8 cellular contexts compared by ENCODE assay signal in the genomic region with DNA sequence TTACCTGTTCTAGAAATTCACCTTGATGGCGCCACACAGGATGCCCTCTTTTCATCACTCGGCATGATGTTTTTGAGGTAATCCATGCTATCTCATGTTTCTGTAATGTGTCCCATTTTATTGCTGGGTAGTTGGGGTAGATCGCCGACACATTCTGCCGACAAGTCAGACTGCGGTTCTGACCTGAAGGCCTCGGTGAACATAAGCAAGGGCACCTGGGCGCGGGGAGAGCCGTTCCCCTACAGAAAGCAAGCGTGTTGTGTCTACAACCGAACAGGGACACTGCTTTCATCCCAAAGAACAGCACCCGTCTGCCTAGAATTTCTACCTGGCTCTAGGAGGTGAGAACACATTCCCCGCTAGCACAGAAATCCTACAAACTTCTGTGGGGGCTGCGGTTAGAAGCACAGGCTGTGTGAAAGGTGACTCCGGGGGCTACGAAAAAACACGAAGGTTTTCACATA.
A peak's percentile ranks its signal among the peaks of the same experiment; 100 is the strongest.
DNase-seq lines count a peak whose midpoint lies in the region; ATAC-seq, FAIRE-seq and TF ChIP-seq lines count a peak whose summit lies in the region.

No MANE protein-coding gene starts in this region.

- H3K9me3 Mint-ChIP-seq in Caco-2 (ENCODE audit: unreplicated experiment) (no peaks in the 10 kb centered on the region), neural progenitor cell (peaks cover 6% of the 10 kb centered on the region)

- POLR2A ChIA-PET in Caco-2 (lab: Charles Lee) (interaction anchor here (0.7 to 2.8 kb wide), 10 partner anchors 12 to 1249 kb away, joined by 3 to 231 read pairs (median 4); no protein-coding TSS in a partner anchor), H1 (lab: Charles Lee; ENCODE audit: partially characterized antibody) (interaction anchor here (0.6 to 8.8 kb wide), 32 partner anchors 9 to 500 kb away, joined by 3 to 136 read pairs (median 4); no protein-coding TSS in a partner anchor)

- no peak overlapping the region for H3K56ac ChIP-seq in H1 (replicated peaks; ENCODE audit: insufficient read length, low read depth, low read length)

- H4K5ac ChIP-seq in H1 (ENCODE audit: insufficient read length, low read depth, low read length) = no peak overlapping the region

- WGBS in H1 (ENCODE audit: extremely low coverage in 1 of 2, insufficient coverage in 1 of 2, insufficient read length in 1 of 2, insufficient replicate concordance in 2 of 2, low coverage in 1 of 2, low lambda C conversion rate in 2 of 2, missing lambda C conversion rate in 1 of 2), 2 experiments = 8% methylated on average over 18 of the region's 18 CpGs; no CpG with 5 or more reads in 1 of the 2 experiments

- H3K79me2 ChIP-seq in OCI-LY1 (ENCODE audit: insufficient read depth, low read length) (no peaks in the 10 kb centered on the region), H1 (ENCODE audit: control insufficient read depth in 1 of 2, insufficient read depth in 2 of 2, low read length in 2 of 2) (no peaks in the 10 kb centered on the region), neural progenitor cell (ENCODE audit: low read depth) (no peaks in the 10 kb centered on the region)

- H4K20me1 ChIP-seq in OCI-LY1 (ENCODE audit: insufficient read depth, low read length) (no peaks in the 10 kb centered on the region), H1 (replicated peaks in 1 of 2; ENCODE audit: control insufficient read depth in 1 of 2, insufficient read depth in 2 of 2, low read length in 2 of 2) (no peaks in the 10 kb centered on the region), neural progenitor cell (ENCODE audit: low read depth) (no peaks in the 10 kb centered on the region)

- BruUV-seq in Caco-2 (replicated peaks; lab: Mats Ljungman, UMichigan) = no TSS peak

- no peak for TF ChIP-seq POLR2A in H1 (IDR thresholded peaks at IDR 0.05; ENCODE audit: control extremely low read depth in 1 of 2, low read depth in 2 of 2, low read length in 2 of 2)

- no peak for TF ChIP-seq RAD21 in H1 (IDR thresholded peaks at IDR 0.05 in 1 of 2, conservative IDR thresholded peaks at IDR 0.05 in 1 of 2; ENCODE audit: low read depth in 2 of 2, low read length in 2 of 2)

- peaks cover 3% of the 10 kb centered on the region for H3K27me3 Mint-ChIP-seq in Caco-2 (ENCODE audit: insufficient read depth, unreplicated experiment)
- peaks cover 13% of the 10 kb centered on the region for H3K27me3 Mint-ChIP-seq in neural progenitor cell (ENCODE audit: insufficient read depth, low read depth)

- no peak overlapping the region for H2BK20ac ChIP-seq in H1 (ENCODE audit: low read length)

- no peak overlapping the region for H2AFZ ChIP-seq in OCI-LY1 (ENCODE audit: low read length)
- peak overlapping the region; percentile 93 for H2AFZ ChIP-seq in H1 (ENCODE audit: low read length)
- H2AFZ ChIP-seq in neural progenitor cell (replicated peaks) = peak overlapping the region; percentile 86

- peak overlapping the region; percentile 84 for H3K4me3 Mint-ChIP-seq in Caco-2 (ENCODE audit: unreplicated experiment)
- peak overlapping the region; percentile 92 for H3K4me3 Mint-ChIP-seq in neural progenitor cell

- H3F3A ChIP-seq in OCI-LY1 (ENCODE audit: insufficient read depth, low read length) (no peaks in the 10 kb centered on the region), neural progenitor cell (ENCODE audit: low read depth) (peaks cover 29% of the 10 kb centered on the region)

- H3K4me1 ChIP-seq in Caco-2 = peaks cover 4% of the 10 kb centered on the region; the same call in 1 of the 2 replicates
- H3K4me1 ChIP-seq in OCI-LY1 (ENCODE audit: insufficient read depth, low read length, severe bottlenecking) = peaks cover 14% of the 10 kb centered on the region
- H3K4me1 ChIP-seq in H1 (replicated peaks in 1 of 4; ENCODE audit: control insufficient read depth in 3 of 4, insufficient read depth in 4 of 4, low read length in 3 of 4) = no peaks in the 10 kb centered on the region
- peaks cover 6% of the 10 kb centered on the region for H3K4me1 ChIP-seq in neural progenitor cell

- H3K27ac Mint-ChIP-seq in Caco-2 (ENCODE audit: unreplicated experiment) = peak overlapping the region; percentile 100
- H3K27ac Mint-ChIP-seq in neural progenitor cell = no peak overlapping the region

- H3K18ac ChIP-seq in H1 (ENCODE audit: extremely low read depth, low read length) = 0 out of 2 replicates have a peak overlapping the region, but pooled peaks have one; percentile 22

- intact Hi-C loops in Caco-2 (cut with micrococcal nuclease; ENCODE audit: unreplicated experiment) = loop anchor here (1.0 kb wide), 1 partner anchor 71 kb away; no protein-coding TSS in a partner anchor

- DNase-seq in Caco-2 (peak in 1 of 2 experiments; percentile 39), H1 (ENCODE audit: low read depth in 1 of 2, low spot score in 2 of 2) (peak in 1 of 2 experiments; percentile 60), neural progenitor cell (ENCODE audit: low spot score) (no peak), NCI-H1930 (lab: John Stamatoyannopoulos, UW) (no peak)

- H3K4me2 ChIP-seq in OCI-LY1 (ENCODE audit: low read length) (peak overlapping the region; percentile 74), H1 (ENCODE audit: insufficient read depth in 1 of 2, low read depth in 2 of 2, low read length in 2 of 2) (peak overlapping the region; percentile 64 to 92), neural progenitor cell (peak overlapping the region; percentile 95)

- no peaks in the 10 kb centered on the region for H3K9me2 ChIP-seq in OCI-LY1 (ENCODE audit: low read depth, low read length)

- H3K14ac ChIP-seq in H1 (ENCODE audit: insufficient read length) = no peak overlapping the region

- H3K79me1 ChIP-seq in H1 (ENCODE audit: low read depth, low read length) = no peaks in the 10 kb centered on the region

- FAIRE-seq in H1 (lab: Jason Lieb, UNC) = no peak

- H3K9me3 ChIP-seq in Caco-2 (0 out of 2 replicates have a peak, but pooled peaks cover 2% of the 10 kb centered on the region), OCI-LY1 (ENCODE audit: low read length) (0 out of 2 replicates have a peak, but pooled peaks cover 3% of the 10 kb centered on the region), H1 (ENCODE audit: insufficient read depth in 2 of 2, low read depth in 1 of 2, low read length in 1 of 2) (peaks cover 0 to 9% of the 10 kb centered on the region in 2 experiments), neural progenitor cell (ENCODE audit: low read depth) (no peaks in the 10 kb centered on the region)

- H3K4me3 ChIP-seq in Caco-2 (ENCODE audit: low read depth, low read length) (peak overlapping the region; percentile 57), OCI-LY1 (ENCODE audit: low read depth, low read length, poor library complexity, severe bottlenecking) (peak overlapping the region; percentile 62), H1 (ENCODE audit: extremely low read depth in 1 of 4, insufficient read depth in 2 of 4, low read depth in 3 of 4, low read length in 4 of 4) (peak overlapping the region; percentile 45 to 69 (median 62)), neural progenitor cell (peak overlapping the region; percentile 64)

- H3K23ac ChIP-seq in H1 (ENCODE audit: insufficient read length) = no peak overlapping the region

- TF ChIP-seq CTCF in Caco-2 (IDR thresholded peaks at IDR 0.05; ENCODE audit: insufficient read depth in 1 of 2, low read depth in 1 of 2, low read length in 1 of 2, severe bottlenecking in 1 of 2, unreplicated experiment in 1 of 2) (no peak), OCI-LY1 (IDR thresholded peaks at IDR 0.05; ENCODE audit: low read length) (no peak), H1 (IDR thresholded peaks at IDR 0.05; ENCODE audit: control extremely low read depth in 1 of 3, insufficient read depth in 1 of 3, low read depth in 1 of 3, low read length in 3 of 3) (no peak), neural progenitor cell (IDR thresholded peaks at IDR 0.05) (no peak)

- H3K27ac ChIP-seq in OCI-LY1 (ENCODE audit: low read depth, low read length, poor library complexity, severe bottlenecking) = peak overlapping the region; percentile 56
- H3K27ac ChIP-seq in H1 (ENCODE audit: low read depth, low read length) = peak overlapping the region; percentile 100; the same call in 1 of the 2 replicates
- peak overlapping the region; percentile 99 for H3K27ac ChIP-seq in neural progenitor cell

- peaks cover 8% of the 10 kb centered on the region for H3K4me1 Mint-ChIP-seq in Caco-2 (ENCODE audit: low read depth, unreplicated experiment)
- H3K4me1 Mint-ChIP-seq in neural progenitor cell = peaks cover 15% of the 10 kb centered on the region

- peak overlapping the region; percentile 55; the same call in 1 of the 2 replicates for H2BK5ac ChIP-seq in H1 (ENCODE audit: low read depth, low read length)

- H3K9ac ChIP-seq in OCI-LY1 (ENCODE audit: low read length) (peak overlapping the region; percentile 71), H1 (replicated peaks in 1 of 4; ENCODE audit: extremely low read depth in 1 of 4, low read depth in 3 of 4, low read length in 3 of 4) (peak overlapping the region in 3 of 4 experiments; percentile 35 to 99 (median 52); a peak in 6 of 7 replicates), neural progenitor cell (no peak overlapping the region)

- H2BK15ac ChIP-seq in H1 (ENCODE audit: low read length) = no peak overlapping the region

- no peak for ATAC-seq in HG03460 (IDR thresholded peaks at IDR 0.05; ENCODE audit: unreplicated experiment)
- ATAC-seq in GM21737 (IDR thresholded peaks at IDR 0.05; ENCODE audit: unreplicated experiment) = no peak
- ATAC-seq in HG03175 (IDR thresholded peaks at IDR 0.05; ENCODE audit: unreplicated experiment) = no peak

- no peak for TF ChIP-seq EP300 in H1 (IDR thresholded peaks at IDR 0.05; ENCODE audit: borderline replicate concordance in 1 of 2, low read depth in 2 of 2, low read length in 2 of 2)

- H3K23me2 ChIP-seq in H1 (ENCODE audit: low read depth, low read length) = peaks cover 6% of the 10 kb centered on the region; the same call in 1 of the 2 replicates

- no peak overlapping the region for H2AK5ac ChIP-seq in H1 (ENCODE audit: low read depth, low read length)

- H3K36me3 Mint-ChIP-seq in Caco-2 (ENCODE audit: insufficient read depth, unreplicated experiment) = peaks cover 16% of the 10 kb centered on the region
- H3K36me3 Mint-ChIP-seq in neural progenitor cell = no peaks in the 10 kb centered on the region

- no peak overlapping the region for H3K4ac ChIP-seq in H1 (replicated peaks; ENCODE audit: insufficient read length, low read depth, low read length)

- H2BK12ac ChIP-seq in H1 (ENCODE audit: low read depth, low read length) = no peak overlapping the region

- H2BK120ac ChIP-seq in H1 (replicated peaks; ENCODE audit: low read depth, low read length) = no peak overlapping the region

- H3K27me3 ChIP-seq in Caco-2 (replicated peaks; ENCODE audit: control insufficient read depth, insufficient read depth, low read length) (no peaks in the 10 kb centered on the region), OCI-LY1 (ENCODE audit: insufficient read depth, low read length) (peaks cover 4% of the 10 kb centered on the region; the same call in 1 of the 2 replicates), H1 (replicated peaks in 1 of 4; ENCODE audit: control insufficient read depth in 3 of 4, extremely low read depth in 1 of 4, insufficient read depth in 3 of 4, low read length in 3 of 4) (no peaks in the 10 kb centered on the region), neural progenitor cell (no peaks in the 10 kb centered on the region)

- no peaks in the 10 kb centered on the region for H3K36me3 ChIP-seq in Caco-2 (ENCODE audit: control insufficient read depth, insufficient read depth, low read length)
- H3K36me3 ChIP-seq in OCI-LY1 (ENCODE audit: insufficient read depth, low read length) = peaks cover 3% of the 10 kb centered on the region; the same call in 1 of the 2 replicates
- no peaks in the 10 kb centered on the region for H3K36me3 ChIP-seq in H1 (ENCODE audit: control insufficient read depth in 2 of 4, insufficient read depth in 4 of 4, low read length in 3 of 4)
- no peaks in the 10 kb centered on the region for H3K36me3 ChIP-seq in neural progenitor cell

- H4K8ac ChIP-seq in H1 (ENCODE audit: extremely low read depth, insufficient read depth, low read length) = peak overlapping the region; percentile 21; the same call in 1 of the 2 replicates

- CTCF ChIA-PET in Caco-2 (lab: Charles Lee) (interaction anchor here (0.7 to 1.1 kb wide), 2 partner anchors 12 to 70 kb away, joined by 3 to 7 read pairs; no protein-coding TSS in a partner anchor), H1 (lab: Charles Lee; ENCODE audit: partially characterized antibody) (interaction anchor here (1.3 kb wide), 1 partner anchor 11 kb away, joined by 5 read pairs; no protein-coding TSS in a partner anchor)

- no peak overlapping the region for H4K91ac ChIP-seq in H1 (replicated peaks; ENCODE audit: insufficient read length, low read length)
